In the genomic region with DNA sequence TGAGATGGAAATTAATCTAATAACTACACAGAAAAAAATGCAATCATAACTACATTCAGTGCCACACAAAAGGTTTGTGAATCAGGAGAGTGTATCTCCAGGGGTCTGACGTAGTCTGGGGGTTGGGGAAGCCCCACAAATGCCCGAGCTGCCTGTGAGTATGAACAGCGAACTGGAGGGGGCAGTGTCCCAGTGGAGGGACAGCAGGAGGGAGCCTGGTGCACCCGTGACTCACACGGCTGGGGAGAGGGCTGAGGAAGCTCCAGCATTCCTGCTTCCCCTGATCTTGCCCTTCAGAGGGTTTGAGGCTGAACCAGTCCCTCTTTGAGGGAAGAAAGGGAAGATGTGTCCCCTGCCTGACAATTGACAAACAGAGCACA, we compare ENCODE assay signal across 12 cellular contexts.
A peak's percentile ranks its signal among the peaks of the same experiment; 100 is the strongest.
DNase-seq lines count a peak whose midpoint lies in the region; ATAC-seq, FAIRE-seq and TF ChIP-seq lines count a peak whose summit lies in the region.
"Had no signal": no experiment of that assay in that cellular context is flagged by ENCODE, and none has a peak within 500 bp of the region (broad histone marks: within the 10 kb centered on the region; RNA-seq: fewer than 3 reads in every experiment).

No MANE protein-coding gene starts in this region.

- WGBS in HepG2 (ENCODE audit: low lambda C conversion rate) = 2% methylated on average over 5 of the region's 5 CpGs
- 54% methylated on average over 5 of the region's 5 CpGs for WGBS in right lobe of liver (ENCODE audit: insufficient coverage, low coverage, low lambda C conversion rate, missing lambda C conversion rate)

- H3K79me2 ChIP-seq in HepG2 (ENCODE audit: insufficient read depth, low read length) = no peaks in the 10 kb centered on the region

- H3K9ac ChIP-seq in HepG2 (ENCODE audit: insufficient read depth, low read depth, low read length) = no peak overlapping the region

- no peak for TF ChIP-seq CTCF in HepG2 (CRISPR knock-in tag; IDR thresholded peaks at IDR 0.05)
- TF ChIP-seq CTCF in right lobe of liver (IDR thresholded peaks at IDR 0.05) = no peak
- peak; percentile 38 for TF ChIP-seq CTCF in foreskin keratinocyte (conservative IDR thresholded peaks at IDR 0.05)

- intact Hi-C loops in HepG2 (cut with micrococcal nuclease; ENCODE audit: unreplicated experiment) = no loop called here
- intact Hi-C loops in right lobe of liver (cut with DNase I) = no loop called here
- intact Hi-C loops in left colon (cut with DNase I, micrococcal nuclease) = no loop called here

- H2AFZ ChIP-seq in HepG2 (ENCODE audit: low read length) = no peak overlapping the region

- H3K36me3 ChIP-seq in HepG2 (replicated peaks in 1 of 2; ENCODE audit: control insufficient read depth in 1 of 2, insufficient read depth in 2 of 2, low read length in 2 of 2) (no peaks in the 10 kb centered on the region), right lobe of liver (no peaks in the 10 kb centered on the region)
- H3K36me3 ChIP-seq: neutrophil had no signal

- POLR2A ChIA-PET in HepG2 (lab: Yijun Ruan, JAX) = no interaction called here

- no peak overlapping the region for H3K4me2 ChIP-seq in HepG2 (ENCODE audit: low read depth, low read length)

- no peak overlapping the region for H3K27ac ChIP-seq in HepG2 (ENCODE audit: extremely low read length, insufficient read depth, low read length)
- no peak overlapping the region for H3K27ac ChIP-seq in right lobe of liver
- H3K27ac ChIP-seq in foreskin keratinocyte = no peak overlapping the region
- H3K27ac ChIP-seq: neutrophil had no signal

- TF ChIP-seq RAD21 in HepG2 (CRISPR knock-in tag; IDR thresholded peaks at IDR 0.05) = no peak

- FAIRE-seq in HepG2 (lab: Jason Lieb, UNC) = no peak

- no peaks in the 10 kb centered on the region for H4K20me1 ChIP-seq in HepG2 (ENCODE audit: insufficient read depth, low read length)

- in situ Hi-C loops in HepG2 (cut with HindIII; ENCODE audit: extremely low pct_ligation_motif_present, low pct_unique_long_range_greater_than_20kb) = no loop called here

- TF ChIP-seq EP300 in HepG2 (IDR thresholded peaks at IDR 0.05; ENCODE audit: low read depth in 2 of 2, low read length in 2 of 2) = no peak
- no peak for TF ChIP-seq EP300 in HepG2 (CRISPR knock-in tag; IDR thresholded peaks at IDR 0.05; ENCODE audit: borderline replicate concordance)

- BruUV-seq in HepG2 (replicated peaks; lab: Mats Ljungman, UMichigan) = no TSS peak

- TF ChIP-seq POLR2A in HepG2 (IDR thresholded peaks at IDR 0.05; ENCODE audit: insufficient read depth in 1 of 2, low read depth in 2 of 2, low read length in 2 of 2) = no peak
- no peak for TF ChIP-seq POLR2A in right lobe of liver (IDR thresholded peaks at IDR 0.05)

- DNase-seq in HepG2 (ENCODE audit: low spot score) = no peak
- no peak for DNase-seq in right lobe of liver
- DNase-seq in RPMI7951 (ENCODE audit: low read depth) = peak; percentile 15
- DNase-seq in foreskin keratinocyte = no peak
- DNase-seq in left colon = no peak
- DNase-seq in NCI-H2081 treated with DMSO at 0.1 percent for 48 hours (lab: John Stamatoyannopoulos, UW) = no peak
- DNase-seq: CD4-positive, CD25-positive, alpha-beta regulatory T cell; NCI-H2171; stimulated activated naive CD4-positive, alpha-beta T cell treated with Interleukin-2 at 50 U/mL for 16 hours had no signal

- no peaks in the 10 kb centered on the region for H3K9me3 ChIP-seq in HepG2 (ENCODE audit: low read length)
- H3K9me3 ChIP-seq in right lobe of liver = no peaks in the 10 kb centered on the region
- H3K9me3 ChIP-seq: neutrophil had no signal

- H3K4me3 ChIP-seq in HepG2 (replicated peaks in 1 of 3; ENCODE audit: insufficient read depth in 1 of 3, low read depth in 2 of 3, low read length in 3 of 3) (no peak overlapping the region), right lobe of liver (no peak overlapping the region)

- H3K27me3 ChIP-seq in HepG2 (ENCODE audit: control insufficient read depth in 1 of 2, insufficient read depth in 2 of 2, low read length in 2 of 2) (0 out of 5 replicates have a peak, but pooled peaks cover 0 to 1% of the 10 kb centered on the region in 2 experiments), right lobe of liver (no peaks in the 10 kb centered on the region), foreskin keratinocyte (no peaks in the 10 kb centered on the region)
- H3K27me3 ChIP-seq: neutrophil had no signal

- peaks cover 14% of the 10 kb centered on the region; the same call in 1 of the 2 replicates for H3K4me1 ChIP-seq in HepG2 (ENCODE audit: insufficient read depth, low read length)
- H3K4me1 ChIP-seq in right lobe of liver = peaks cover 0 to 12% (median 3%) of the 10 kb centered on the region in 4 donors
- peaks cover 12% of the 10 kb centered on the region for H3K4me1 ChIP-seq in foreskin keratinocyte

- CTCF ChIA-PET in HepG2 (lab: Yijun Ruan, JAX; ENCODE audit: low intra/inter-chr PET ratio, low total read pairs) = no interaction called here

- peak; percentile 71 for ATAC-seq in HepG2
- ATAC-seq in right lobe of liver = no peak
- ATAC-seq in foreskin keratinocyte = peak; percentile 59
- ATAC-seq in left colon = no peak
- ATAC-seq in GM21367 (IDR thresholded peaks at IDR 0.05; ENCODE audit: unreplicated experiment) = no peak
- no peak for ATAC-seq in HG03565 (IDR thresholded peaks at IDR 0.05; ENCODE audit: unreplicated experiment)

TF ChIP-seq in HepG2, 621 proteins besides CTCF, POLR2A, EP300 and RAD21:
- TF ChIP-seq CREB1 (IDR thresholded peaks at IDR 0.05) (0 out of 2 replicates have a peak, but pooled peaks have one; percentile 26), CREB1 (CRISPR knock-in tag; IDR thresholded peaks at IDR 0.05) (no peak), CHD2 (IDR thresholded peaks at IDR 0.05; ENCODE audit: low read depth, low read length) (no peak)

Comparison
In these comparisons a context has a peak if more than half of its experiments do, and no peak if none do; other contexts are left out.
1. ATAC-seq: peak in HepG2 (single experiment) and foreskin keratinocyte (single experiment); none in right lobe of liver (0 of 4), left colon (single experiment), GM21367 (single experiment) and HG03565 (single experiment).